In genomic region chr3:4983739-4984510, GRCh38 we compare ENCODE assay signal across 1 cellular context.
TF ChIP-seq lines count a peak whose summit lies in the region.

No MANE protein-coding gene starts in this region.

TF ChIP-seq in K562, 482 proteins besides CTCF, POLR2A, EP300 and RAD21 (continued from another document and continues in another):
- TF ChIP-seq TFAP4 (CRISPR knock-in tag; IDR thresholded peaks at IDR 0.05; ENCODE audit: borderline replicate concordance), result peak; percentile 99
- TF ChIP-seq ZBTB12 (CRISPR knock-in tag; IDR thresholded peaks at IDR 0.05), result no peak
- TF ChIP-seq ZNF445 (CRISPR knock-in tag; IDR thresholded peaks at IDR 0.05; ENCODE audit: low read depth), result no peak
- no peak for TF ChIP-seq ILK (tag; IDR thresholded peaks at IDR 0.05; ENCODE audit: borderline replicate concordance, low read depth)
- no peak for TF ChIP-seq CEBPG (CRISPR knock-in tag; IDR thresholded peaks at IDR 0.05)
- no peak for TF ChIP-seq CEBPG (tag; conservative IDR thresholded peaks at IDR 0.05 in 1 of 2, IDR thresholded peaks at IDR 0.05 in 1 of 2)
- TF ChIP-seq ZNF280B (CRISPR knock-in tag; IDR thresholded peaks at IDR 0.05), result no peak
- TF ChIP-seq RHOXF2B (CRISPR knock-in tag; conservative IDR thresholded peaks at IDR 0.05), result no peak
- TF ChIP-seq PKNOX1 (IDR thresholded peaks at IDR 0.05), result no peak
- TF ChIP-seq ERF (CRISPR knock-in tag; IDR thresholded peaks at IDR 0.05), result peak; percentile 34; the same call in 1 of the 2 replicates
- TF ChIP-seq BRF1 (IDR thresholded peaks at IDR 0.05; ENCODE audit: borderline replicate concordance, extremely low read depth, insufficient read length), result no peak
- no peak for TF ChIP-seq E2F5 (CRISPR knock-in tag; IDR thresholded peaks at IDR 0.05)
- no peak for TF ChIP-seq RBM34 (IDR thresholded peaks at IDR 0.05; ENCODE audit: borderline replicate concordance, insufficient read depth, low read length)
- TF ChIP-seq SRSF9 (IDR thresholded peaks at IDR 0.05; ENCODE audit: borderline replicate concordance, low read depth, low read length), result no peak
- TF ChIP-seq TEAD1 (CRISPR knock-in tag; IDR thresholded peaks at IDR 0.05), result peak in 1 of 2 experiments; percentile 7; a peak in 1 of 4 replicates
- 0 out of 2 replicates have a peak, but pooled peaks have one; percentile 52 for TF ChIP-seq TARDBP (IDR thresholded peaks at IDR 0.05)
- TF ChIP-seq CHAMP1 (IDR thresholded peaks at IDR 0.05), result no peak
- TF ChIP-seq SMARCA4 (IDR thresholded peaks at IDR 0.05), result peak; percentile 46; the same call in 1 of the 2 replicates
- no peak for TF ChIP-seq ZBTB5 (IDR thresholded peaks at IDR 0.05)
- no peak for TF ChIP-seq ELK3 (CRISPR knock-in tag; IDR thresholded peaks at IDR 0.05)
- TF ChIP-seq ZNF408 (CRISPR knock-in tag; IDR thresholded peaks at IDR 0.05; ENCODE audit: low read depth), result no peak
- TF ChIP-seq GTF3C2 (IDR thresholded peaks at IDR 0.05; ENCODE audit: borderline replicate concordance, extremely low read depth, insufficient read length), result no peak
- TF ChIP-seq PBX2 (CRISPR knock-in tag; IDR thresholded peaks at IDR 0.05; ENCODE audit: low read depth), result no peak
- TF ChIP-seq PBX2 (tag; conservative IDR thresholded peaks at IDR 0.05; ENCODE audit: low read depth), result no peak
- no peak for TF ChIP-seq ZNF740 (CRISPR knock-in tag; IDR thresholded peaks at IDR 0.05)
- TF ChIP-seq ZNF740 (tag; IDR thresholded peaks at IDR 0.05), result no peak
- no peak for TF ChIP-seq PRMT5 (CRISPR knock-in tag; IDR thresholded peaks at IDR 0.05)
- no peak for TF ChIP-seq ETV6 (IDR thresholded peaks at IDR 0.05; ENCODE audit: borderline replicate concordance in 1 of 2, low read depth in 2 of 2, low read length in 1 of 2)
- no peak for TF ChIP-seq ETV6 (CRISPR knock-in tag; IDR thresholded peaks at IDR 0.05; ENCODE audit: borderline replicate concordance)
- no peak for TF ChIP-seq FOXA3 (CRISPR knock-in tag; conservative IDR thresholded peaks at IDR 0.05 in 1 of 2, IDR thresholded peaks at IDR 0.05 in 1 of 2)
- no peak for TF ChIP-seq MAX (CRISPR knock-in tag; IDR thresholded peaks at IDR 0.05)
- no peak for TF ChIP-seq MBD2 (IDR thresholded peaks at IDR 0.05; ENCODE audit: borderline replicate concordance, low read depth)
- peak; percentile 36; the same call in 1 of the 2 replicates for TF ChIP-seq TAF7 (tag; IDR thresholded peaks at IDR 0.05)
- 0 out of 2 replicates have a peak, but pooled peaks have one; percentile 5 for TF ChIP-seq E2F3 (CRISPR knock-in tag; IDR thresholded peaks at IDR 0.05)
- no peak for TF ChIP-seq RNF2 (IDR thresholded peaks at IDR 0.05)
- TF ChIP-seq NFRKB (IDR thresholded peaks at IDR 0.05; ENCODE audit: low read depth), result 0 out of 2 replicates have a peak, but pooled peaks have one; percentile 21
- no peak for TF ChIP-seq ZHX1 (conservative IDR thresholded peaks at IDR 0.05; ENCODE audit: low read length)
